In the genomic region with DNA sequence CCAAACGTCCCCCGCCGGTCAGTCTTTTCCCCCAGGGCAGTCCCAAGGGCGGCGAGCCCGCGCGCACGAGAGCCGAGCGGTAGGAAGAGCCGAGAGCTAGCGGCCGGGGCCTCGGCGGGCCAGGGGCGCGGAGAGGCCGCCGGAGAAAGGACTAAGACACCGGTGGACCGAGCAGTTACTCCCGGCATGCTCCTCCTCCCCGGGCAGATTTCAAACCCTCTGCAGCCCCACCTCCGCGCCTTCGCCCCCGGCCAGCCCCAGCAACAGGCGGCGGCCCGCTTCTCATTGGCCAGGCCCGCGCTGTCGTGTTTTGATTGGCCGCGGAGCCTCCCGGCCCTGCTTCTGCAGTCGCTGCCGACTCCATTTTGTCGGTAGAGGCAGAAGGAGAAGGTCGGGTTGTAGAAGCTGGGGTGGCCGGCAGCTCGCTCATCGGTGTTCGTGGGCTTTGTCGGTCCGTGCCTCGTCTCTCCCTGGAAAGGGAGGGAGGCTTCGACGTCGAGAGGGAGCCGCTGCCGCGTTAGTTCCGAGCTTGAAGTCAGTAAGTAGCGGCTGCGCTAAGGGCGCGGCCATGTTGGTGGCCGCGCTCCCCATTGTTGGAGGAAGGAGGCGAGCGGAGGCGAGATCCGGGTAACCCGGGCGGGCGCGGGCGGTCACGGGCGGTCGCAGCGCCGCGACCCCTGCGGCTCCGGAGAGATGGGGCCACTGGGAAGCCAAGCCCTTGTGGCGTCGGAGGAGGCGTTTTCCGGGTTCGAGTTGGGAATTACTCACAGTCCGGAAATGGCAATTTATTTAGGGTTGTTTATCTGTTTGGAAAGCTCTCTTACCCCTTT, we compare ENCODE assay signal across 1 cellular context.
TF ChIP-seq lines count a peak whose summit lies in the region.

A gene with protein sequence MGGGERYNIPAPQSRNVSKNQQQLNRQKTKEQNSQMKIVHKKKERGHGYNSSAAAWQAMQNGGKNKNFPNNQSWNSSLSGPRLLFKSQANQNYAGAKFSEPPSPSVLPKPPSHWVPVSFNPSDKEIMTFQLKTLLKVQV (plus strand): TSS at position 368 of the 830 bp plus-strand sequence. CDS start 1,630 bp downstream, outside the sequence.

TF ChIP-seq in neural cell, 6 proteins besides CTCF, POLR2A, EP300 and RAD21 (continued from another document):
- TF ChIP-seq, protein P1, sequence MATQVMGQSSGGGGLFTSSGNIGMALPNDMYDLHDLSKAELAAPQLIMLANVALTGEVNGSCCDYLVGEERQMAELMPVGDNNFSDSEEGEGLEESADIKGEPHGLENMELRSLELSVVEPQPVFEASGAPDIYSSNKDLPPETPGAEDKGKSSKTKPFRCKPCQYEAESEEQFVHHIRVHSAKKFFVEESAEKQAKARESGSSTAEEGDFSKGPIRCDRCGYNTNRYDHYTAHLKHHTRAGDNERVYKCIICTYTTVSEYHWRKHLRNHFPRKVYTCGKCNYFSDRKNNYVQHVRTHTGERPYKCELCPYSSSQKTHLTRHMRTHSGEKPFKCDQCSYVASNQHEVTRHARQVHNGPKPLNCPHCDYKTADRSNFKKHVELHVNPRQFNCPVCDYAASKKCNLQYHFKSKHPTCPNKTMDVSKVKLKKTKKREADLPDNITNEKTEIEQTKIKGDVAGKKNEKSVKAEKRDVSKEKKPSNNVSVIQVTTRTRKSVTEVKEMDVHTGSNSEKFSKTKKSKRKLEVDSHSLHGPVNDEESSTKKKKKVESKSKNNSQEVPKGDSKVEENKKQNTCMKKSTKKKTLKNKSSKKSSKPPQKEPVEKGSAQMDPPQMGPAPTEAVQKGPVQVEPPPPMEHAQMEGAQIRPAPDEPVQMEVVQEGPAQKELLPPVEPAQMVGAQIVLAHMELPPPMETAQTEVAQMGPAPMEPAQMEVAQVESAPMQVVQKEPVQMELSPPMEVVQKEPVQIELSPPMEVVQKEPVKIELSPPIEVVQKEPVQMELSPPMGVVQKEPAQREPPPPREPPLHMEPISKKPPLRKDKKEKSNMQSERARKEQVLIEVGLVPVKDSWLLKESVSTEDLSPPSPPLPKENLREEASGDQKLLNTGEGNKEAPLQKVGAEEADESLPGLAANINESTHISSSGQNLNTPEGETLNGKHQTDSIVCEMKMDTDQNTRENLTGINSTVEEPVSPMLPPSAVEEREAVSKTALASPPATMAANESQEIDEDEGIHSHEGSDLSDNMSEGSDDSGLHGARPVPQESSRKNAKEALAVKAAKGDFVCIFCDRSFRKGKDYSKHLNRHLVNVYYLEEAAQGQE (IDR thresholded peaks at IDR 0.05; ENCODE audit: borderline replicate concordance) = peak; percentile 99
- TF ChIP-seq MXI1 (conservative IDR thresholded peaks at IDR 0.05; ENCODE audit: poor library complexity, severe bottlenecking) = peak; percentile 99
- TF ChIP-seq SMC3 (conservative IDR thresholded peaks at IDR 0.05; ENCODE audit: poor library complexity) = no peak
- TF ChIP-seq POLR2AphosphoS5 (IDR thresholded peaks at IDR 0.05) = peak; percentile 99
- no peak for TF ChIP-seq EZH2 (IDR thresholded peaks at IDR 0.05; ENCODE audit: borderline replicate concordance, insufficient read depth, low read length, poor library complexity, severe bottlenecking)
